1 cellular context compared by ENCODE assay signal in the genomic region with DNA sequence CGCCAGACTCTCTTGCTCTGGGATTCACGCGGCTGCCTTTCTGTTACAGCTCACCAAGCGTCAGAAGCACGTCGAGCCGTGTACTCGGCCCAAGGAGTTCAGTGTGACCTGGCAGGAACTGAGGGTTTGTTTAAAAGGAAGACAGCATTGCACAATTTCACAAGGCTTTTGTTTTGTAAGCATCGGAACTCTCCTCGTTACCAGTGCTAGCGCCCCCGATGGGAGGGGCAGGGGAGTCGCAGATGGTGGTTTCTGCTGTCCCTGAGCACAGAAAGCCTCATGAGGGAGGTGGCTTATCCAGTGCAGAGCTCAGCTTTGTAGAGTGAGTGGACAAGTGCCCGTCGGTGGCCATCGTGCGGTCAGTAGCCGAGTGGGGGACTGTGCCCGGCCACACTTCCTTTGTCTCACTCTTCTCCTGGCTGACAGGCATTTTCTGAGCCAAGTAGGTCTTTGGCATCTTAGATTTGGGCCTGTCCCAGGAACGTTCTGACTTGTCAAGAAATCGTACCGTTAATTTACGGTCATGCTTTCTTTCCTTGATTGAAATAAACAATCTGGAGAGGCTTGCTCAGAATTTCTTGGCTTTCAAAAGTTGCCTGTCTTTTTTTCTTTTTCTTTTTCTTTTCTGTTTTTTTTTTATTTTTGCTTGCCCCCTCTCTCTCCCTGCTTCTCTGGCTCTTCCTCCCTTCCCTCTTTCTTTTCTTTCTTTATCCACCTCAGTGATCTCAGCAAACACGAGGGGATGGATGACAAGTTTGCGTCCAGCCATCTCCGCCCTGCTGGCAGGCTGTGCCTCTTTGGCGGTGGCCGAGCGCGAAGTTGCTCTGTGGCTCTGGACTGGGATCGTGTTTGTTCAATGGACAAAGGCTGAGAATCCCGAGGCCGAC.
TF ChIP-seq lines count a peak whose summit lies in the region.

No MANE protein-coding gene starts in this region.

TF ChIP-seq in K562, 482 proteins besides CTCF, POLR2A, EP300 and RAD21 (continues in another document):
- TF ChIP-seq SETDB1 (IDR thresholded peaks at IDR 0.05; ENCODE audit: low read length) (no peak), SRSF1 (IDR thresholded peaks at IDR 0.05; ENCODE audit: low read depth, low read length) (no peak), ZNF347 (CRISPR knock-in tag; IDR thresholded peaks at IDR 0.05; ENCODE audit: low read depth) (no peak), STAT5B (CRISPR knock-in tag; IDR thresholded peaks at IDR 0.05) (no peak), TBP (optimal IDR thresholded peaks at IDR 0.05; ENCODE audit: low read depth, low read length) (no peak), IRF2 (CRISPR knock-in tag; IDR thresholded peaks at IDR 0.05) (no peak), HDAC8 (tag; IDR thresholded peaks at IDR 0.05) (no peak), KDM4B (IDR thresholded peaks at IDR 0.05; ENCODE audit: borderline replicate concordance in 2 of 2, low read depth in 1 of 2) (no peak), KLF1 (tag; IDR thresholded peaks at IDR 0.05) (no peak), ETV6 (IDR thresholded peaks at IDR 0.05; ENCODE audit: borderline replicate concordance in 1 of 2, low read depth in 2 of 2, low read length in 1 of 2) (no peak), ETV6 (CRISPR knock-in tag; IDR thresholded peaks at IDR 0.05; ENCODE audit: borderline replicate concordance) (no peak), MTA2 (IDR thresholded peaks at IDR 0.05; ENCODE audit: low read depth) (no peak), CEBPB (tag; IDR thresholded peaks at IDR 0.05) (peak; percentile 89), ZBTB11 (CRISPR knock-in tag; IDR thresholded peaks at IDR 0.05) (no peak), MNT (conservative IDR thresholded peaks at IDR 0.05) (no peak), RFX1 (IDR thresholded peaks at IDR 0.05) (no peak), CEBPG (CRISPR knock-in tag; IDR thresholded peaks at IDR 0.05) (peak; percentile 77), CEBPG (tag; conservative IDR thresholded peaks at IDR 0.05 in 1 of 2, IDR thresholded peaks at IDR 0.05 in 1 of 2) (no peak), SMARCA4 (IDR thresholded peaks at IDR 0.05) (no peak), NKRF (IDR thresholded peaks at IDR 0.05; ENCODE audit: borderline replicate concordance) (no peak), ZNF280B (CRISPR knock-in tag; IDR thresholded peaks at IDR 0.05) (no peak), SMARCC2 (IDR thresholded peaks at IDR 0.05; ENCODE audit: low read depth) (no peak), ZNF445 (CRISPR knock-in tag; IDR thresholded peaks at IDR 0.05; ENCODE audit: low read depth) (no peak), ZNF140 (CRISPR knock-in tag; IDR thresholded peaks at IDR 0.05) (no peak), STAT5A (IDR thresholded peaks at IDR 0.05; ENCODE audit: borderline replicate concordance, low read length) (no peak), ZNF274 (IDR thresholded peaks at IDR 0.05; ENCODE audit: borderline replicate concordance, low read depth, low read length) (no peak), ZNF280A (IDR thresholded peaks at IDR 0.05; ENCODE audit: low read depth, partially characterized antibody) (no peak), CTCFL (IDR thresholded peaks at IDR 0.05; ENCODE audit: borderline replicate concordance, insufficient read depth, low read depth, low read length, poor library complexity, severe bottlenecking) (peak; percentile 21), RBM39 (optimal IDR thresholded peaks at IDR 0.05; ENCODE audit: low read depth, low read length) (no peak), MYNN (IDR thresholded peaks at IDR 0.05) (peak; percentile 35; the same call in 1 of the 2 replicates), MYNN (CRISPR knock-in tag; IDR thresholded peaks at IDR 0.05) (no peak), PPARD (CRISPR knock-in tag; IDR thresholded peaks at IDR 0.05) (no peak), SREBF2 (CRISPR knock-in tag; IDR thresholded peaks at IDR 0.05) (no peak)
- TF ChIP-seq, protein P1, sequence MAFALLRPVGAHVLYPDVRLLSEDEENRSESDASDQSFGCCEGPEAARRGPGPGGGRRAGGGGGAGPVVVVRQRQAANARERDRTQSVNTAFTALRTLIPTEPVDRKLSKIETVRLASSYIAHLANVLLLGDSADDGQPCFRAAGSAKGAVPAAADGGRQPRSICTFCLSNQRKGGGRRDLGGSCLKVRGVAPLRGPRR (CRISPR knock-in tag; IDR thresholded peaks at IDR 0.05) = no peak
- TF ChIP-seq, protein P2, sequence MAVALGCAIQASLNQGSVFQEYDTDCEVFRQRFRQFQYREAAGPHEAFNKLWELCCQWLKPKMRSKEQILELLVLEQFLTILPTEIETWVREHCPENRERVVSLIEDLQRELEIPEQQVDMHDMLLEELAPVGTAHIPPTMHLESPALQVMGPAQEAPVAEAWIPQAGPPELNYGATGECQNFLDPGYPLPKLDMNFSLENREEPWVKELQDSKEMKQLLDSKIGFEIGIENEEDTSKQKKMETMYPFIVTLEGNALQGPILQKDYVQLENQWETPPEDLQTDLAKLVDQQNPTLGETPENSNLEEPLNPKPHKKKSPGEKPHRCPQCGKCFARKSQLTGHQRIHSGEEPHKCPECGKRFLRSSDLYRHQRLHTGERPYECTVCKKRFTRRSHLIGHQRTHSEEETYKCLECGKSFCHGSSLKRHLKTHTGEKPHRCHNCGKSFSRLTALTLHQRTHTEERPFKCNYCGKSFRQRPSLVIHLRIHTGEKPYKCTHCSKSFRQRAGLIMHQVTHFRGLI (CRISPR knock-in tag; IDR thresholded peaks at IDR 0.05) = no peak
- TF ChIP-seq, protein P3, sequence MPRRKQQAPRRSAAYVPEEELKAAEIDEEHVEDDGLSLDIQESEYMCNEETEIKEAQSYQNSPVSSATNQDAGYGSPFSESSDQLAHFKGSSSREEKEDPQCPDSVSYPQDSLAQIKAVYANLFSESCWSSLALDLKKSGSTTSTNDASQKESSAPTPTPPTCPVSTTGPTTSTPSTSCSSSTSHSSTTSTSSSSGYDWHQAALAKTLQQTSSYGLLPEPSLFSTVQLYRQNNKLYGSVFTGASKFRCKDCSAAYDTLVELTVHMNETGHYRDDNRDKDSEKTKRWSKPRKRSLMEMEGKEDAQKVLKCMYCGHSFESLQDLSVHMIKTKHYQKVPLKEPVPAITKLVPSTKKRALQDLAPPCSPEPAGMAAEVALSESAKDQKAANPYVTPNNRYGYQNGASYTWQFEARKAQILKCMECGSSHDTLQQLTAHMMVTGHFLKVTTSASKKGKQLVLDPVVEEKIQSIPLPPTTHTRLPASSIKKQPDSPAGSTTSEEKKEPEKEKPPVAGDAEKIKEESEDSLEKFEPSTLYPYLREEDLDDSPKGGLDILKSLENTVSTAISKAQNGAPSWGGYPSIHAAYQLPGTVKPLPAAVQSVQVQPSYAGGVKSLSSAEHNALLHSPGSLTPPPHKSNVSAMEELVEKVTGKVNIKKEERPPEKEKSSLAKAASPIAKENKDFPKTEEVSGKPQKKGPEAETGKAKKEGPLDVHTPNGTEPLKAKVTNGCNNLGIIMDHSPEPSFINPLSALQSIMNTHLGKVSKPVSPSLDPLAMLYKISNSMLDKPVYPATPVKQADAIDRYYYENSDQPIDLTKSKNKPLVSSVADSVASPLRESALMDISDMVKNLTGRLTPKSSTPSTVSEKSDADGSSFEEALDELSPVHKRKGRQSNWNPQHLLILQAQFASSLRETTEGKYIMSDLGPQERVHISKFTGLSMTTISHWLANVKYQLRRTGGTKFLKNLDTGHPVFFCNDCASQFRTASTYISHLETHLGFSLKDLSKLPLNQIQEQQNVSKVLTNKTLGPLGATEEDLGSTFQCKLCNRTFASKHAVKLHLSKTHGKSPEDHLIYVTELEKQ (CRISPR knock-in tag; IDR thresholded peaks at IDR 0.05) = no peak
